1 cellular context compared by ENCODE assay signal in the genomic region with DNA sequence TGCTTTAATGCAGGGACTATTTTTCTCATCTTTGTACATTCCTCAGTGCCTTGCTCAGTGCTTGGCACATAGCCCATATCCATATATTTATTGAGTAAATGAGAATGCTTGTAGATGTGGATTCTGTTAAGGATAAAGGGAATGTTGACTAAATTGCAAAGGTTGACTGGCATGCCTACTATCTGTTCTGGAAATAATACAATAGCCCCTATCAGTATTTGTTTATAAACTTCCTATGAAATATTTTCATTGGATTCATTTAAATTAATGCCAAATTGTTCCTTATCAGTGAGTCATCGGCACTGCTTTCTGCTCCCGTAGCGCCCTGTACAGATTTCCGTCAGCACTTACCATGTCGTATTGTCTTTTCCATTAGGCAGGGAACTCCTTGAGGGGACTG.
TF ChIP-seq lines count a peak whose summit lies in the region.

No MANE protein-coding gene starts in this region.

TF ChIP-seq in HCT116, 20 proteins besides CTCF, POLR2A, EP300 and RAD21:
- TF ChIP-seq FOSL1 (IDR thresholded peaks at IDR 0.05; ENCODE audit: low read depth) (peak; percentile 24; the same call in 1 of the 2 replicates), JUND (IDR thresholded peaks at IDR 0.05) (0 out of 2 replicates have a peak, but pooled peaks have one; percentile 8)
- TF ChIP-seq, protein P1, sequence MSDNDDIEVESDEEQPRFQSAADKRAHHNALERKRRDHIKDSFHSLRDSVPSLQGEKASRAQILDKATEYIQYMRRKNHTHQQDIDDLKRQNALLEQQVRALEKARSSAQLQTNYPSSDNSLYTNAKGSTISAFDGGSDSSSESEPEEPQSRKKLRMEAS (IDR thresholded peaks at IDR 0.05), result no peak
